7 cellular contexts compared by ENCODE assay signal in the genomic region with DNA sequence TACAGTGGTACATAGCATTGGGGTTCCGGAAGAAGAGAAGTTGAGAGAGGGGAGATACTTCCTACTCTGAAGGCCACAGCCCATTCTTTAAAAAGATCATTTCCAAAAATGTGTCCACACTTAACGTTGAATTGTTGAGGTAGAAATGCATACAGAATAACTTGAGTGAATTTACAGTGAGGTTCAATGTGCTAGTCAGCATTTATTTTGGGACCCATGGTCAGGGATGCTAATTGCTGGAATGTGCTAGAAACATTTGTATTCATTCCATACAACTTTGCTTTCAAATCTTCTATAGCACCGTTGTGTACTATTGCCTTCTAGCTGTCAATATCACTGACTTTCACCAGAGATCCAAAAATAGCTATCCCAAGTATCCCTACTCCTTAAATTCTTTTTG.
"Had no signal": no experiment of that assay in that cellular context is flagged by ENCODE, and none has a peak within 500 bp of the region (broad histone marks: within the 10 kb centered on the region; RNA-seq: fewer than 3 reads in every experiment).

No MANE protein-coding gene starts in this region.

- H2AFZ ChIP-seq: GM23248 had no signal

- H3K27ac ChIP-seq: GM23248 had no signal

- H3K4me3 ChIP-seq: GM23248 had no signal

- H3K9ac ChIP-seq: GM23248 had no signal

- DNase-seq: GM23248, H9, HCEC 1CT, KG1 had no signal

- FAIRE-seq: H1, H54, HTR-8/SVneo had no signal
